Comparison of ENCODE assay signal across 10 cellular contexts in the genomic region with DNA sequence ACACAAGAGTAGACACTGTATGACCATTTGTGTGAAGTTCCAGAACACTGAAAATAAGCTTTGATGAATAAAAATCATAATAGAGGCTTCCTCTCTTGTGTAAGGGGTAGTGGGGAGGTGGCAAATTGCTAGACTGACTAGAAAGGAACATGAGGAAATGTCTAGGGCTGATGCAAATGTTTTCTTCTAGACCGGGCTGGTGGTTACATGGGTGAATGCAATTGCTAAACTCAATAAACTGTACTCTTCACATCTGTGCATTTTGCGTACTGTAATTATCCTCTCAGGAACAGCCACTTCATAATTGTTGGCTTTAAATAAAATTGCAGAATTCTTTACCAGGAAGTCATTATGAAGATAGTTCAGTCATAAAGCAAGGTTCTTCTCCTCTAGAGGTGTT. TPM values are rescaled to one million over a fixed set of nuclear protein-coding genes. Genes with fewer than 3 reads are reported as not detected.
DNase-seq lines count a peak whose midpoint lies in the region; ATAC-seq lines count a peak whose summit lies in the region.
"Had no signal": no experiment of that assay in that cellular context is flagged by ENCODE, and none has a peak within 500 bp of the region (broad histone marks: within the 10 kb centered on the region; RNA-seq: fewer than 3 reads in every experiment).

No MANE protein-coding gene starts in this region.

- peak overlapping the region; percentile 98 for H3K27ac Mint-ChIP-seq in naive B cell
- H3K27ac Mint-ChIP-seq: activated naive CD4-positive, alpha-beta T cell treated with anti-CD3 and anti-CD28 coated beads, Interleukin-2, amount 50 U/mL, for 24 hours had no signal

- intact Hi-C loops in posterior cingulate gyrus (cut with DNase I): loop anchor here (5.0 to 10.0 kb wide), 2 partner anchors 63 to 135 kb away; a partner anchor contains a TSS

- DNase-seq in NCI-H2107 treated with DMSO at 0.1 percent for 48 hours (lab: John Stamatoyannopoulos, UW; ENCODE audit: unreplicated experiment) (peak; percentile 51), NCI-H2107 (lab: John Stamatoyannopoulos, UW) (no peak), naive B cell (peak; percentile 87), posterior cingulate gyrus (no peak), Ammon's horn (ENCODE audit: low spot score) (no peak)
- DNase-seq: NCI-H446 had no signal

- H3K4me1 Mint-ChIP-seq in naive B cell: peaks cover 33 to 40% (median 34%) of the 10 kb centered on the region in 3 donors

- H3K36me3 Mint-ChIP-seq in naive B cell: no peaks in the 10 kb centered on the region
- H3K36me3 Mint-ChIP-seq: activated naive CD4-positive, alpha-beta T cell treated with anti-CD3 and anti-CD28 coated beads, Interleukin-2, amount 50 U/mL, for 24 hours had no signal

- ATAC-seq in GM21786 (IDR thresholded peaks at IDR 0.05; ENCODE audit: unreplicated experiment) (peak; percentile 75), HG03571 (IDR thresholded peaks at IDR 0.05; ENCODE audit: unreplicated experiment) (peak; percentile 81), naive B cell (ENCODE audit: low read depth in 2 of 2) (peak; percentile 95 to 96), GM18520 (IDR thresholded peaks at IDR 0.05; ENCODE audit: unreplicated experiment) (no peak)

- peaks cover 0 to 4% (median 0%) of the 10 kb centered on the region in 7 donors for H3K9me3 Mint-ChIP-seq in naive B cell
- H3K9me3 Mint-ChIP-seq: activated naive CD4-positive, alpha-beta T cell treated with anti-CD3 and anti-CD28 coated beads, Interleukin-2, amount 50 U/mL, for 24 hours had no signal

- peak overlapping the region; percentile 6 to 79 (median 56) for H3K4me3 Mint-ChIP-seq in naive B cell
- H3K4me3 Mint-ChIP-seq: activated naive CD4-positive, alpha-beta T cell treated with anti-CD3 and anti-CD28 coated beads, Interleukin-2, amount 50 U/mL, for 24 hours had no signal

- H3K27me3 Mint-ChIP-seq in naive B cell: no peaks in the 10 kb centered on the region
- H3K27me3 Mint-ChIP-seq: activated naive CD4-positive, alpha-beta T cell treated with anti-CD3 and anti-CD28 coated beads, Interleukin-2, amount 50 U/mL, for 24 hours had no signal

RNA-seq across cellular contexts. Expression of a gene that starts 5.2 kb away (rescaled TPM):
- 10 to 100 TPM in 1 of 6 donors, 1 to 10 TPM in 5; 3.4 to 11.7 (median 6.9) TPM for polyA plus RNA-seq in naive B cell (ENCODE audit: low read depth in 6 of 6)

Comparison
In these comparisons a context has a peak if more than half of its experiments do, and no peak if none do; other contexts are left out.
1. DNase-seq: peak in NCI-H2107 treated with DMSO at 0.1 percent for 48 hours (single experiment) and naive B cell (single experiment); none in NCI-H2107 (single experiment), posterior cingulate gyrus (0 of 10) and Ammon's horn (single experiment).